Comparison of ENCODE assay signal across 10 cellular contexts in genomic region chr1:1326075-1326605, GRCh38. TPM values are rescaled to one million over a fixed set of nuclear protein-coding genes. Genes with fewer than 3 reads are reported as not detected.
DNase-seq lines count a peak whose midpoint lies in the region; ATAC-seq and TF ChIP-seq lines count a peak whose summit lies in the region.
"Had no signal": no experiment of that assay in that cellular context is flagged by ENCODE, and none has a peak within 500 bp of the region (broad histone marks: within the 10 kb centered on the region; RNA-seq: fewer than 3 reads in every experiment).

No MANE protein-coding gene starts in this region.

- in situ Hi-C loops in Panc1 (cut with HindIII; ENCODE audit: low pct_unique_long_range_greater_than_20kb, low sequenced_read_pairs): no loop called here

- H3K4me2 ChIP-seq in parathyroid adenoma (ENCODE audit: low read length): peak overlapping the region; percentile 72

- H3K9ac ChIP-seq in parathyroid adenoma: no peak overlapping the region

- DNase-seq in GM12865 (ENCODE audit: low read depth): no peak
- no peak for DNase-seq in Panc1 (ENCODE audit: low read depth, low spot score)
- DNase-seq in effector memory CD4-positive, alpha-beta T cell: no peak
- DNase-seq in DMS79 treated with DMSO at 0.1 percent for 48 hours (lab: John Stamatoyannopoulos, UW): no peak
- DNase-seq in stimulated activated CD4-positive, alpha-beta T cell treated with anti-CD3 and anti-CD28 coated beads, Interleukin-2, amount 100 ng/mL, for 24 hours: no peak
- no peak for DNase-seq in HCEC 1CT
- DNase-seq: foreskin keratinocyte; stimulated activated naive CD4-positive, alpha-beta T cell had no signal

- TF ChIP-seq CTCF in GM12865 (IDR thresholded peaks at IDR 0.05; ENCODE audit: insufficient read depth, low read depth, low read length, missing control alignments) (no peak), Panc1 (IDR thresholded peaks at IDR 0.05) (no peak), parathyroid adenoma (IDR thresholded peaks at IDR 0.05) (no peak)

- no peak for ATAC-seq in Panc1
- no peak for ATAC-seq in HG03108 (IDR thresholded peaks at IDR 0.05; ENCODE audit: unreplicated experiment)

- H3K4me1 ChIP-seq in Panc1 (ENCODE audit: control insufficient read depth, insufficient read depth, low read length): peaks cover 25% of the 10 kb centered on the region
- H3K4me1 ChIP-seq in effector memory CD4-positive, alpha-beta T cell (ENCODE audit: control insufficient read depth, insufficient read depth, low read length, poor library complexity, severe bottlenecking): peaks cover 36% of the 10 kb centered on the region
- H3K4me1 ChIP-seq in parathyroid adenoma: peaks cover 5% of the 10 kb centered on the region
- H3K4me1 ChIP-seq: foreskin keratinocyte had no signal

- peaks cover 21% of the 10 kb centered on the region for H3K79me2 ChIP-seq in parathyroid adenoma

- H3K36me3 ChIP-seq in Panc1 (ENCODE audit: control insufficient read depth, insufficient read depth, low read length) (no peaks in the 10 kb centered on the region; the same call in none of the 2 replicates), parathyroid adenoma (ENCODE audit: control insufficient read depth, insufficient read depth, low read length) (no peaks in the 10 kb centered on the region)
- peaks cover 20% of the 10 kb centered on the region for H3K36me3 ChIP-seq in effector memory CD4-positive, alpha-beta T cell (ENCODE audit: control insufficient read depth, insufficient read depth, low read length)

- H3K27me3 ChIP-seq in Panc1 (ENCODE audit: control insufficient read depth, insufficient read depth, low read length): no peaks in the 10 kb centered on the region
- no peaks in the 10 kb centered on the region for H3K27me3 ChIP-seq in effector memory CD4-positive, alpha-beta T cell (replicated peaks; ENCODE audit: control insufficient read depth, insufficient read depth, low read length, poor library complexity, severe bottlenecking)
- H3K27me3 ChIP-seq in parathyroid adenoma (ENCODE audit: control insufficient read depth, insufficient read depth, low read length): no peaks in the 10 kb centered on the region

- H3K4me3 ChIP-seq in GM12865 (ENCODE audit: low read depth, low read length): peak overlapping the region; percentile 92; the same call in 1 of the 2 replicates
- H3K4me3 ChIP-seq in Panc1 (ENCODE audit: low read depth in 2 of 2, low read length in 2 of 2): peak overlapping the region; percentile 83 to 87
- peak overlapping the region; percentile 78 for H3K4me3 ChIP-seq in effector memory CD4-positive, alpha-beta T cell (ENCODE audit: insufficient read depth, low read depth, low read length, poor library complexity, severe bottlenecking)
- peak overlapping the region; percentile 97 for H3K4me3 ChIP-seq in parathyroid adenoma (ENCODE audit: low read depth, low read length)

- BruUV-seq in Panc1 (replicated peaks; lab: Mats Ljungman, UMichigan): no TSS peak

- POLR2A ChIA-PET in Panc1 (lab: Charles Lee): no interaction called here

- no peaks in the 10 kb centered on the region for H3K9me3 ChIP-seq in Panc1 (ENCODE audit: control insufficient read depth, insufficient read depth, low read depth, low read length)
- H3K9me3 ChIP-seq in effector memory CD4-positive, alpha-beta T cell (ENCODE audit: control insufficient read depth, low read length): no peaks in the 10 kb centered on the region
- no peaks in the 10 kb centered on the region for H3K9me3 ChIP-seq in parathyroid adenoma (ENCODE audit: control insufficient read depth, low read length)

- CTCF ChIA-PET in Panc1 (lab: Charles Lee): no interaction called here

- intact Hi-C loops in Panc1 (cut with micrococcal nuclease; ENCODE audit: unreplicated experiment): no loop called here

- H2AFZ ChIP-seq in parathyroid adenoma: no peak overlapping the region

- H3K27ac ChIP-seq in Panc1 (ENCODE audit: low read length): peak overlapping the region; percentile 91; the same call in 1 of the 2 replicates
- no peak overlapping the region for H3K27ac ChIP-seq in effector memory CD4-positive, alpha-beta T cell (ENCODE audit: insufficient read depth, low read length, poor library complexity, severe bottlenecking)
- H3K27ac ChIP-seq in parathyroid adenoma: peak overlapping the region; percentile 91
- H3K27ac ChIP-seq: foreskin keratinocyte had no signal

RNA-seq across cellular contexts. Expression of gene CPTP, which starts 1.5 kb away (rescaled TPM):
- total RNA-seq in Panc1 (2021; ENCODE audit: unreplicated experiment): 52.2 TPM
- 54.5 TPM for polyA plus RNA-seq in Panc1 (2012; ENCODE audit: insufficient read length)

RNA-seq across cellular contexts. Expression of gene INTS11, which starts 1.7 kb away (rescaled TPM):
- 114 TPM for total RNA-seq in Panc1 (2021; ENCODE audit: unreplicated experiment)
- 216 TPM for polyA plus RNA-seq in Panc1 (2012; ENCODE audit: insufficient read length)

RNA-seq across cellular contexts. Expression of gene TAS1R3, which starts 4.9 kb away (rescaled TPM):
- total RNA-seq in Panc1 (2021; ENCODE audit: unreplicated experiment): 0.31 TPM
- 0.55 TPM for polyA plus RNA-seq in Panc1 (2012; ENCODE audit: insufficient read length)

RNA-seq across cellular contexts. Expression of gene PUSL1, which starts 17.7 kb away (rescaled TPM):
- 46.9 TPM for total RNA-seq in Panc1 (2021; ENCODE audit: unreplicated experiment)
- 35.9 TPM for polyA plus RNA-seq in Panc1 (2012; ENCODE audit: insufficient read length)

RNA-seq across cellular contexts. Expression of gene ACAP3, which starts 18.4 kb away (rescaled TPM):
- total RNA-seq in Panc1 (2021; ENCODE audit: unreplicated experiment): 30.7 TPM
- 31.4 TPM for polyA plus RNA-seq in Panc1 (2012; ENCODE audit: insufficient read length)
